ENCODE assay signal across 1 cellular context in the genomic region with DNA sequence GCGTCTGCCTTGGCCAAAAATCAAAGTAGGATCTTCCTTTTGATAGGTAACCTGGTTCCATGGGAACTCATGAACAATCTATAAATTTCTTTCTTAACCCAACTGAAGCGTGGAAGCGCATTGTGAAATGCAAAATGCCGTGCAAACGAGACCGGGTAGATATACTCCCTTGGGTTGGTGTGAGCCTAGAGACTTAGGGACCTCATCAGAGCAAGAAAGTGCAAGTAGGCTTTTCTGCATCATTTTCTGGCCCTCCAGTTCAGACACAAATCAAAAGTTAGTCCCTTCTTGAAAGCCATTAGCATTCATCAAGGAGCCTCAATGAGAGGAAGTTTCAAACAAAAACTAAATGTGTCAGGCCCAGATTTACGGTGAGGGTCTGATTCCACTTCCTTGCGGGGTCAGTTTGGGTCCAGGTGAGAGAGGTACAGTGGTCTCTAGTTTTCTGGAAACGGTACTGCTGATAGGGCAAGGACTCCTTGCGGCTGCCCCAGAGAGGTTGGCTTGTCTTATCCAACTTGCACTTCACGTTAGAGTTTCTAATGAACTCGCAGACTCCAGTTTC.
TF ChIP-seq lines count a peak whose summit lies in the region.

No MANE protein-coding gene starts in this region.

TF ChIP-seq in IMR-90, 13 proteins besides CTCF, POLR2A, EP300 and RAD21 (continued from another document):
- TF ChIP-seq CEBPB (IDR thresholded peaks at IDR 0.05; ENCODE audit: low read depth, low read length) (peak; percentile 28; the same call in 1 of the 2 replicates), MAFK (IDR thresholded peaks at IDR 0.05; ENCODE audit: low read depth, low read length) (no peak)
